Comparison of ENCODE assay signal across 15 cellular contexts in the genomic region with DNA sequence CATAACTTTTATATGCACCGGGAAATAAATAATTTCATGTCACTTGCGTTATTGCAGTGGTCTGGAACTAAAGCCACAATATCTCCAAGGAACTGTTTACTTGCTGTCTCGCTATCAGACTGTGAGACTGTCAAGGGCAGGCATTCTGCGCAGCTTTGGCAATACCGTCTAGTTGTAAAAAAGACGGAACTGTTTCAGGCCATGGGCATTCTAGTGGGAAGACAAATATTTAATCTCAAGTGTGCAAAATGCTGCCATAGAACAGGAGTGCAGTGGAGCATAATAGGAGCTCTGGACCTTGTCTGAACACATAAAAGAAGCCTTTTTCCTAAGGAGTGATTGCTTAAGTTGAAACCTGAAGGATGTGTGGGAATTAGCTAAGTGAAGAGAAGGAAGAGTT. TPM values are rescaled to one million over a fixed set of nuclear protein-coding genes. Genes with fewer than 3 reads are reported as not detected.
DNase-seq lines count a peak whose midpoint lies in the region; ATAC-seq and TF ChIP-seq lines count a peak whose summit lies in the region.
"Had no signal": no experiment of that assay in that cellular context is flagged by ENCODE, and none has a peak within 500 bp of the region (broad histone marks: within the 10 kb centered on the region; RNA-seq: fewer than 3 reads in every experiment).

No MANE protein-coding gene starts in this region.

- peak overlapping the region; percentile 99 for H3K27ac Mint-ChIP-seq in activated naive CD8-positive, alpha-beta T cell
- H3K27ac Mint-ChIP-seq in activated naive CD8-positive, alpha-beta T cell treated with anti-CD3 and anti-CD28 coated beads for 36 hours = no peak overlapping the region
- H3K27ac Mint-ChIP-seq in stimulated activated memory B cell treated with anti-CD40 and anti-IgM and Interleukin-4, amounts not matched to agents 10 μg/mL and 1 μg/mL and 100 μg/mL, for 72 hours = peak overlapping the region; percentile 93
- no peak overlapping the region for H3K27ac Mint-ChIP-seq in Caco-2 (ENCODE audit: unreplicated experiment)
- peak overlapping the region in 1 of 2 donors; percentile 79 for H3K27ac Mint-ChIP-seq in stimulated activated naive CD8-positive, alpha-beta T cell treated with anti-CD3 and anti-CD28 coated beads, Interleukin-15, amount 100 ng/mL, for 72 hours

- BruUV-seq in Caco-2 (replicated peaks; lab: Mats Ljungman, UMichigan) = no TSS peak

- H3K36me3 ChIP-seq in Caco-2 (ENCODE audit: control insufficient read depth, insufficient read depth, low read length) = no peaks in the 10 kb centered on the region
- H3K36me3 ChIP-seq: BLaER1, gastrocnemius medialis had no signal

- H3K4me1 ChIP-seq in Caco-2 = peaks cover 46% of the 10 kb centered on the region

- H3K4me1 Mint-ChIP-seq in activated naive CD8-positive, alpha-beta T cell (ENCODE audit: low read depth) = peaks cover 82% of the 10 kb centered on the region
- H3K4me1 Mint-ChIP-seq in activated naive CD8-positive, alpha-beta T cell treated with anti-CD3 and anti-CD28 coated beads for 36 hours = peaks cover 69% of the 10 kb centered on the region
- peaks cover 80% of the 10 kb centered on the region for H3K4me1 Mint-ChIP-seq in stimulated activated memory B cell treated with anti-CD40 and anti-IgM and Interleukin-4, amounts not matched to agents 10 μg/mL and 1 μg/mL and 100 μg/mL, for 72 hours
- H3K4me1 Mint-ChIP-seq in Caco-2 (ENCODE audit: low read depth, unreplicated experiment) = peaks cover 61% of the 10 kb centered on the region
- peaks cover 86% of the 10 kb centered on the region for H3K4me1 Mint-ChIP-seq in stimulated activated naive CD8-positive, alpha-beta T cell treated with anti-CD3 and anti-CD28 coated beads, Interleukin-15, amount 100 ng/mL, for 72 hours

- H3K4me3 ChIP-seq in epithelial cell of esophagus (ENCODE audit: low read length) (no peak overlapping the region), Caco-2 (ENCODE audit: low read depth, low read length) (no peak overlapping the region)
- H3K4me3 ChIP-seq: BLaER1, gastrocnemius medialis had no signal

- TF ChIP-seq CTCF in epithelial cell of esophagus (IDR thresholded peaks at IDR 0.05; ENCODE audit: insufficient read depth, low read depth, low read length, missing control alignments) (no peak), Caco-2 (IDR thresholded peaks at IDR 0.05; ENCODE audit: insufficient read depth in 1 of 2, low read depth in 1 of 2, low read length in 1 of 2, severe bottlenecking in 1 of 2, unreplicated experiment in 1 of 2) (no peak)

- DNase-seq in activated naive CD8-positive, alpha-beta T cell treated with anti-CD3 and anti-CD28 coated beads for 36 hours = no peak
- DNase-seq in NCI-H2029 (lab: John Stamatoyannopoulos, UW) (peak; percentile 91), epithelial cell of esophagus (ENCODE audit: low read depth) (peak; percentile 36), Caco-2 (no peak)
- no peak for DNase-seq in stimulated activated naive CD8-positive, alpha-beta T cell treated with anti-CD3 and anti-CD28 coated beads, Interleukin-15, amount 100 ng/mL, for 72 hours
- DNase-seq: activated naive CD4-positive, alpha-beta T cell treated with anti-CD3 and anti-CD28 coated beads, Interleukin-2, amount 50 U/mL, for 16 hours; central memory CD4-positive, alpha-beta T cell; gastrocnemius medialis; mesendoderm; NCI-H1105 treated with DMSO at 0.1 percent for 48 hours; NCI-H226 had no signal

- no peak overlapping the region for H3K4me3 Mint-ChIP-seq in activated naive CD8-positive, alpha-beta T cell
- no peak overlapping the region for H3K4me3 Mint-ChIP-seq in activated naive CD8-positive, alpha-beta T cell treated with anti-CD3 and anti-CD28 coated beads for 36 hours
- no peak overlapping the region for H3K4me3 Mint-ChIP-seq in stimulated activated memory B cell treated with anti-CD40 and anti-IgM and Interleukin-4, amounts not matched to agents 10 μg/mL and 1 μg/mL and 100 μg/mL, for 72 hours
- no peak overlapping the region for H3K4me3 Mint-ChIP-seq in Caco-2 (ENCODE audit: unreplicated experiment)
- H3K4me3 Mint-ChIP-seq in stimulated activated naive CD8-positive, alpha-beta T cell treated with anti-CD3 and anti-CD28 coated beads, Interleukin-15, amount 100 ng/mL, for 72 hours = no peak overlapping the region

- no peaks in the 10 kb centered on the region for H3K27me3 Mint-ChIP-seq in activated naive CD8-positive, alpha-beta T cell
- no peaks in the 10 kb centered on the region for H3K27me3 Mint-ChIP-seq in activated naive CD8-positive, alpha-beta T cell treated with anti-CD3 and anti-CD28 coated beads for 36 hours
- H3K27me3 Mint-ChIP-seq in stimulated activated memory B cell treated with anti-CD40 and anti-IgM and Interleukin-4, amounts not matched to agents 10 μg/mL and 1 μg/mL and 100 μg/mL, for 72 hours = no peaks in the 10 kb centered on the region
- no peaks in the 10 kb centered on the region for H3K27me3 Mint-ChIP-seq in Caco-2 (ENCODE audit: insufficient read depth, unreplicated experiment)
- H3K27me3 Mint-ChIP-seq in stimulated activated naive CD8-positive, alpha-beta T cell treated with anti-CD3 and anti-CD28 coated beads, Interleukin-15, amount 100 ng/mL, for 72 hours = no peaks in the 10 kb centered on the region

- no peaks in the 10 kb centered on the region for H3K27me3 ChIP-seq in Caco-2 (replicated peaks; ENCODE audit: control insufficient read depth, insufficient read depth, low read length)
- H3K27me3 ChIP-seq: BLaER1, gastrocnemius medialis had no signal

- ATAC-seq in stimulated activated memory B cell treated with anti-CD40 and anti-IgM and Interleukin-4, amounts not matched to agents 10 μg/mL and 1 μg/mL and 100 μg/mL, for 72 hours = no peak
- no peak for ATAC-seq in stimulated activated naive CD8-positive, alpha-beta T cell treated with anti-CD3 and anti-CD28 coated beads, Interleukin-15, amount 100 ng/mL, for 72 hours
- no peak for ATAC-seq in HG03097 (IDR thresholded peaks at IDR 0.05; ENCODE audit: low FRiP score, unreplicated experiment)
- ATAC-seq: gastrocnemius medialis had no signal

- H3K36me3 Mint-ChIP-seq in activated naive CD8-positive, alpha-beta T cell = no peaks in the 10 kb centered on the region
- peaks cover 10% of the 10 kb centered on the region for H3K36me3 Mint-ChIP-seq in activated naive CD8-positive, alpha-beta T cell treated with anti-CD3 and anti-CD28 coated beads for 36 hours
- peaks cover 5% of the 10 kb centered on the region for H3K36me3 Mint-ChIP-seq in stimulated activated memory B cell treated with anti-CD40 and anti-IgM and Interleukin-4, amounts not matched to agents 10 μg/mL and 1 μg/mL and 100 μg/mL, for 72 hours
- peaks cover 11% of the 10 kb centered on the region for H3K36me3 Mint-ChIP-seq in Caco-2 (ENCODE audit: insufficient read depth, unreplicated experiment)

- H3K9me3 Mint-ChIP-seq in activated naive CD8-positive, alpha-beta T cell (ENCODE audit: low read depth) = no peaks in the 10 kb centered on the region
- no peaks in the 10 kb centered on the region for H3K9me3 Mint-ChIP-seq in activated naive CD8-positive, alpha-beta T cell treated with anti-CD3 and anti-CD28 coated beads for 36 hours
- no peaks in the 10 kb centered on the region for H3K9me3 Mint-ChIP-seq in stimulated activated memory B cell treated with anti-CD40 and anti-IgM and Interleukin-4, amounts not matched to agents 10 μg/mL and 1 μg/mL and 100 μg/mL, for 72 hours
- no peaks in the 10 kb centered on the region for H3K9me3 Mint-ChIP-seq in Caco-2 (ENCODE audit: unreplicated experiment)
- H3K9me3 Mint-ChIP-seq in stimulated activated naive CD8-positive, alpha-beta T cell treated with anti-CD3 and anti-CD28 coated beads, Interleukin-15, amount 100 ng/mL, for 72 hours = no peaks in the 10 kb centered on the region

- POLR2A ChIA-PET in Caco-2 (lab: Charles Lee) = no interaction called here

- intact Hi-C loops in Caco-2 (cut with micrococcal nuclease; ENCODE audit: unreplicated experiment) = no loop called here

- no peaks in the 10 kb centered on the region for H3K9me3 ChIP-seq in Caco-2
- H3K9me3 ChIP-seq: BLaER1, gastrocnemius medialis had no signal

- CTCF ChIA-PET in Caco-2 (lab: Charles Lee) = no interaction called here

RNA-seq across cellular contexts. Expression of gene PACS1, which starts 53.8 kb away (rescaled TPM):
- total RNA-seq in activated naive CD8-positive, alpha-beta T cell treated with anti-CD3 and anti-CD28 coated beads for 36 hours = 10 to 100 TPM; 58.4 to 61.4 TPM
- 82.2 and 95.2 TPM in 2 replicates for total RNA-seq in Caco-2 (2022)

Comparison
In these comparisons a context has a peak if more than half of its experiments do, and no peak if none do; other contexts are left out.
1. H3K27ac Mint-ChIP-seq: peak in activated naive CD8-positive, alpha-beta T cell (single experiment) and stimulated activated memory B cell treated with anti-CD40 and anti-IgM and Interleukin-4, amounts not matched to agents 10 μg/mL and 1 μg/mL and 100 μg/mL, for 72 hours (single experiment); none in activated naive CD8-positive, alpha-beta T cell treated with anti-CD3 and anti-CD28 coated beads for 36 hours (single experiment) and Caco-2 (single experiment).
2. DNase-seq: peak in NCI-H2029 (single experiment) and epithelial cell of esophagus (single experiment); none in activated naive CD8-positive, alpha-beta T cell treated with anti-CD3 and anti-CD28 coated beads for 36 hours (single experiment), Caco-2 (0 of 2) and stimulated activated naive CD8-positive, alpha-beta T cell treated with anti-CD3 and anti-CD28 coated beads, Interleukin-15, amount 100 ng/mL, for 72 hours (0 of 2).